In the genomic region with DNA sequence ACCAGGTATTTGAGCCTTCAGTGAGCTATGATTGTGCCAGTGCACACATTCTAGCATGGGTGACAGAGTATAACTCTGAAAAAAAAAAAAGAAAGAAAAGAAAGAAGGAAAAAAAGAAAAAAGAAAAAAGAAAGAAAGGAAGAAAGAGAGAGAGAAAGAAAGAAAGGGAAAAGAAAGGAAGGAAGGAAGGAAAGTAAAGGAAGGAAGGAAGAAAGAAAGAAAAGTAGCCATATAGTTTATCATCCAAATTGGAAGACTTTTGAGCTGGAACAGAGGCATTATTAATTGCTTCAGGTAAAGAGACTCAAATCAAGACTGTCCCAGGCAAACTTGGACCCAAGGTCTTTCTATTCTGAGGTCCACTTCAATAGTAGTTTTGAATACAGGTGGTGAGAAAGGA, we compare ENCODE assay signal across 21 cellular contexts. TPM values are rescaled to one million over a fixed set of nuclear protein-coding genes. Genes with fewer than 3 reads are reported as not detected.
DNase-seq lines count a peak whose midpoint lies in the region; ATAC-seq, FAIRE-seq and TF ChIP-seq lines count a peak whose summit lies in the region.
"Had no signal": no experiment of that assay in that cellular context is flagged by ENCODE, and none has a peak within 500 bp of the region (broad histone marks: within the 10 kb centered on the region; RNA-seq: fewer than 3 reads in every experiment).

No MANE protein-coding gene starts in this region.

- H3K79me2 ChIP-seq in GM23248 (ENCODE audit: insufficient read depth) (no peaks in the 10 kb centered on the region), osteoblast (ENCODE audit: insufficient read depth, low read length) (no peaks in the 10 kb centered on the region)

- H3K9ac ChIP-seq in GM23248 = 0 out of 2 replicates have a peak overlapping the region, but pooled peaks have one; percentile 9
- H3K9ac ChIP-seq: BLaER1 treated with 17β-estradiol and CSF1 and Interleukin-3, amounts not matched to agents 10 nM and 100 nM had no signal

- no peaks in the 10 kb centered on the region; the same call in 1 of the 2 replicates for H3K27me3 Mint-ChIP-seq in WTC11 (ENCODE audit: low read depth)
- H3K27me3 Mint-ChIP-seq in activated CD4-positive, alpha-beta T cell treated with anti-CD3 and anti-CD28 coated beads for 36 hours = peaks cover 4% of the 10 kb centered on the region

- H3K27ac Mint-ChIP-seq in WTC11 = no peak overlapping the region
- no peak overlapping the region for H3K27ac Mint-ChIP-seq in activated CD4-positive, alpha-beta T cell treated with anti-CD3 and anti-CD28 coated beads for 36 hours
- H3K27ac Mint-ChIP-seq: CD4-positive, alpha-beta memory T cell had no signal

- in situ Hi-C loops in GM23248 (cut with MboI) = no loop called here

- H3K4me3 ChIP-seq in A549 (no peak overlapping the region), GM23248 (no peak overlapping the region), osteoblast (ENCODE audit: insufficient read depth, low read length) (no peak overlapping the region)
- H3K4me3 ChIP-seq: BLaER1 treated with 17β-estradiol and CSF1 and Interleukin-3, amounts not matched to agents 10 nM and 100 nM; SK-N-MC had no signal

- CTCF ChIA-PET in A549 (lab: Yijun Ruan, JAX) = no interaction called here
- CTCF ChIA-PET in WTC11 (lab: Charles Lee) = no interaction called here
- CTCF ChIA-PET in activated CD4-positive, alpha-beta T cell treated with anti-CD3 and anti-CD28 coated beads for 36 hours (lab: Charles Lee) = interaction anchor here (2.4 kb wide), 1 partner anchor 10 kb away, joined by 7 read pairs; no protein-coding TSS in a partner anchor

- H3K36me3 ChIP-seq in GM23248 (ENCODE audit: low read depth) (no peaks in the 10 kb centered on the region), osteoblast (ENCODE audit: insufficient read depth, low read length) (no peaks in the 10 kb centered on the region)
- H3K36me3 ChIP-seq: BLaER1 treated with 17β-estradiol and CSF1 and Interleukin-3, amounts not matched to agents 10 nM and 100 nM had no signal

- POLR2A ChIA-PET in A549 (lab: Yijun Ruan, JAX) (no interaction called here), WTC11 (lab: Charles Lee) (interaction anchor here (0.7 kb wide), 1 partner anchor 43 kb away, joined by 4 read pairs; no protein-coding TSS in a partner anchor)
- POLR2A ChIA-PET in activated CD4-positive, alpha-beta T cell treated with anti-CD3 and anti-CD28 coated beads for 36 hours (lab: Charles Lee) = no interaction called here

- TF ChIP-seq EP300 in A549 (IDR thresholded peaks at IDR 0.05) = no peak

- no peak; a peak in 1 of 6 replicates for ATAC-seq in A549
- no peak for ATAC-seq in WTC11
- ATAC-seq in activated CD4-positive, alpha-beta T cell treated with anti-CD3 and anti-CD28 coated beads for 36 hours = no peak
- ATAC-seq in left ventricle myocardium superior = no peak
- ATAC-seq in HG03432 (IDR thresholded peaks at IDR 0.05; ENCODE audit: unreplicated experiment) = no peak

- H3K4me1 ChIP-seq in A549 = peaks cover 28% of the 10 kb centered on the region
- peaks cover 19% of the 10 kb centered on the region for H3K4me1 ChIP-seq in GM23248 (ENCODE audit: insufficient read depth)
- peaks cover 22% of the 10 kb centered on the region for H3K4me1 ChIP-seq in osteoblast (ENCODE audit: insufficient read depth, low read length)

- no peaks in the 10 kb centered on the region for H3K9me3 Mint-ChIP-seq in WTC11
- no peaks in the 10 kb centered on the region for H3K9me3 Mint-ChIP-seq in activated CD4-positive, alpha-beta T cell treated with anti-CD3 and anti-CD28 coated beads for 36 hours (ENCODE audit: low read depth)
- H3K9me3 Mint-ChIP-seq: CD4-positive, alpha-beta memory T cell had no signal

- H3K4me3 Mint-ChIP-seq in WTC11 = no peak overlapping the region
- H3K4me3 Mint-ChIP-seq in activated CD4-positive, alpha-beta T cell treated with anti-CD3 and anti-CD28 coated beads for 36 hours = no peak overlapping the region
- H3K4me3 Mint-ChIP-seq: CD4-positive, alpha-beta memory T cell had no signal

- H3K9me3 ChIP-seq in A549 (no peaks in the 10 kb centered on the region), GM23248 (ENCODE audit: low read depth) (no peaks in the 10 kb centered on the region), osteoblast (ENCODE audit: low read depth, low read length) (no peaks in the 10 kb centered on the region)

- H3K36me3 Mint-ChIP-seq in WTC11 = no peaks in the 10 kb centered on the region
- no peaks in the 10 kb centered on the region for H3K36me3 Mint-ChIP-seq in activated CD4-positive, alpha-beta T cell treated with anti-CD3 and anti-CD28 coated beads for 36 hours (ENCODE audit: low read depth)
- H3K36me3 Mint-ChIP-seq: CD4-positive, alpha-beta memory T cell had no signal

- intact Hi-C loops in activated CD4-positive, alpha-beta T cell treated with anti-CD3 and anti-CD28 coated beads for 36 hours (cut with DNase I, micrococcal nuclease) = no loop called here
- intact Hi-C loops in left ventricle myocardium superior (cut with micrococcal nuclease) = no loop called here

- no peaks in the 10 kb centered on the region for H4K20me1 ChIP-seq in GM23248 (ENCODE audit: insufficient read depth)
- H4K20me1 ChIP-seq in osteoblast (ENCODE audit: insufficient read depth, low read length) = no peaks in the 10 kb centered on the region
- H4K20me1 ChIP-seq: BLaER1 treated with 17β-estradiol and CSF1 and Interleukin-3, amounts not matched to agents 10 nM and 100 nM had no signal

- H3K4me2 ChIP-seq in A549 (peak overlapping the region; percentile 59), GM23248 (ENCODE audit: unreplicated experiment) (peak overlapping the region; percentile 29), osteoblast (ENCODE audit: insufficient read depth, low read length) (peak overlapping the region; percentile 31)
- H3K4me2 ChIP-seq: BLaER1 treated with 17β-estradiol and CSF1 and Interleukin-3, amounts not matched to agents 10 nM and 100 nM had no signal

- H3K27me3 ChIP-seq in GM23248 (replicated peaks; ENCODE audit: insufficient read depth) = no peaks in the 10 kb centered on the region
- no peaks in the 10 kb centered on the region for H3K27me3 ChIP-seq in osteoblast (ENCODE audit: insufficient read depth, low read length)
- H3K27me3 ChIP-seq: BLaER1 treated with 17β-estradiol and CSF1 and Interleukin-3, amounts not matched to agents 10 nM and 100 nM had no signal

- TF ChIP-seq CTCF in A549 (IDR thresholded peaks at IDR 0.05) (no peak), WTC11 (IDR thresholded peaks at IDR 0.05) (no peak), osteoblast (IDR thresholded peaks at IDR 0.05; ENCODE audit: extremely low read depth, low read depth, low read length) (no peak)

- no peak for FAIRE-seq in A549 (lab: Jason Lieb, UNC)
- FAIRE-seq: G401.6, GM12892 had no signal

- H3K4me1 Mint-ChIP-seq in WTC11 = peaks cover 26% of the 10 kb centered on the region
- H3K4me1 Mint-ChIP-seq in activated CD4-positive, alpha-beta T cell treated with anti-CD3 and anti-CD28 coated beads for 36 hours = peaks cover 2% of the 10 kb centered on the region

- peak overlapping the region; percentile 4; the same call in 1 of the 2 replicates for H2AFZ ChIP-seq in GM23248
- H2AFZ ChIP-seq in osteoblast (ENCODE audit: low read length) = no peak overlapping the region

- H3K27ac ChIP-seq in A549 (peak overlapping the region; percentile 54 to 63; a peak in 2 of 6 replicates), GM23248 (peak overlapping the region; percentile 25; the same call in 1 of the 2 replicates), osteoblast (ENCODE audit: low read depth, low read length) (peak overlapping the region; percentile 62)
- H3K27ac ChIP-seq: BLaER1 treated with 17β-estradiol and CSF1 and Interleukin-3, amounts not matched to agents 10 nM and 100 nM; SK-N-MC had no signal

- 0 out of 2 replicates have a peak, but pooled peaks cover 12% of the 10 kb centered on the region for H3F3A ChIP-seq in GM23248 (ENCODE audit: insufficient read depth)

- DNase-seq in A549 (ENCODE audit: low read depth in 1 of 2, low spot score in 1 of 2) (no peak), GM23248 (no peak), WTC11 (ENCODE audit: low spot score) (no peak), osteoblast (ENCODE audit: insufficient read length, low spot score, missing footprints) (no peak), left ventricle myocardium superior (no peak)
- no peak for DNase-seq in activated CD4-positive, alpha-beta T cell treated with anti-CD3 and anti-CD28 coated beads for 36 hours
- DNase-seq: Calu3; CD4-positive, alpha-beta memory T cell; DMS153; MM.1S; NCI-H1048; NCI-H1417 treated with DMSO at 0.1 percent for 48 hours; NCI-H187; NCI-H446; NCI-H526; SHP77 had no signal

- TF ChIP-seq POLR2A in A549 (IDR thresholded peaks at IDR 0.05; ENCODE audit: low read length) = no peak

- no peaks in the 10 kb centered on the region for H3K9me2 ChIP-seq in GM23248 (ENCODE audit: insufficient read depth)

- no peak for TF ChIP-seq RAD21 in A549 (conservative IDR thresholded peaks at IDR 0.05 in 1 of 2, IDR thresholded peaks at IDR 0.05 in 1 of 2)

TF ChIP-seq in A549, 52 proteins besides CTCF, POLR2A, EP300 and RAD21:
- TF ChIP-seq MAFK (IDR thresholded peaks at IDR 0.05; ENCODE audit: partially characterized antibody) = no peak
- no peak for TF ChIP-seq CHD2 (IDR thresholded peaks at IDR 0.05; ENCODE audit: low read length, partially characterized antibody)
- no peak for TF ChIP-seq PHF8 (IDR thresholded peaks at IDR 0.05; ENCODE audit: borderline replicate concordance, low read depth)
- no peak for TF ChIP-seq RFX5 (IDR thresholded peaks at IDR 0.05)
- TF ChIP-seq CBX8 (IDR thresholded peaks at IDR 0.05) = no peak
- no peak for TF ChIP-seq SREBF2 (IDR thresholded peaks at IDR 0.05)

RNA-seq across cellular contexts. Expression of a gene that starts 32.9 kb away (rescaled TPM):
- 6.6 and 7.0 TPM in 2 replicates for polyA plus RNA-seq in A549 (2011; rRNA removed)
- 2.3 and 2.9 TPM in 2 replicates for polyA plus RNA-seq in A549 (2012; cell fraction: cytosol; rRNA removed)
- 3.0 and 4.2 TPM in 2 replicates for polyA plus RNA-seq in A549 (2012; cell fraction: nucleus; rRNA removed)
- polyA plus RNA-seq in A549 (2017; fragmentation: RNase III; extraction: RNeasy Plus Mini Kit Qiagen cat#74134 plus additional on column Dnase treatment) = 3.3 to 4.2 TPM (median 3.8 TPM) in 3 replicates
- 11.6 and 13.4 TPM in 2 replicates for polyA minus RNA-seq in A549 (2011; rRNA and poly(A)+ RNA removed)
- 36.4 and 46.8 TPM in 2 replicates for total RNA-seq in GM23248 (2014; rRNA removed; shearing (Covaris generic))
- 25.6 and 26.2 TPM in 2 replicates for polyA plus RNA-seq in GM23248 (2016; fragmentation: Nextera tagmentation; extraction: Ambion mirVana)
- 0.42 to 0.85 TPM (median 0.46 TPM) in 3 replicates for total RNA-seq in WTC11 (2021)
- 119 and 128 TPM in 2 replicates for total RNA-seq in osteoblast
- 1 to 10 TPM; 7.0 to 7.5 TPM for total RNA-seq in activated CD4-positive, alpha-beta T cell treated with anti-CD3 and anti-CD28 coated beads for 36 hours
- total RNA-seq in left ventricle myocardium superior = 83.2 TPM
